9 cellular contexts compared by ENCODE assay signal in the genomic region with DNA sequence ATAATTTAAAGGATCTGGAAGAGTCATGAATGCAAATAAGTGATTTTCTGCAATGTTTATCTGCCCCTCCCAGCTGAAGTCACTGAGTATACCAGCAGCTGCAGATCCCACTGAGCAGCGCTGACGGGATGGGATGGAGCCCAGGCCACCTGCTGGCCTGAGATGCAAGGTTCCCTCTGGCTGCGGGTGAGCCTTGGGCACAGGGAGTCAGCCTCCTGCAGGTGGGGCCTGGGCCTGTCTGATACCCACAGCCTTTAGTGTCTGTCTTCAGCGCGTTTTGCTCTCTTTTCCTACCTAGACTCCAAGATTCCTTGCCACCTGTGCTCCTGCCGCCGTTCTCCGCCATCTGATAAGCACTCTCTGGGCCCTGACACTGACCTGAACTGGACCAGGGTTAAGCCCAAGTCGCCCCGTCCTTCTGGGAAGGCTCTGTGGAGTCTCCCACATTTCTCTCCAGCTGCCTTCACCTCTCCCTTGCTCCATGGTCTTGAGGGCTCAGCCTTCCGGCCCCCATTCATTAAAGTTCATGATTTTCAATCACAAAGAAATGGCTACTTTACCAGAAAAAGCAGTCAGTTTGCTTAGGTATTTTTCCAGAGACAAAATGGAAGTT.
DNase-seq lines count a peak whose midpoint lies in the region; ATAC-seq and TF ChIP-seq lines count a peak whose summit lies in the region.
"Had no signal": no experiment of that assay in that cellular context is flagged by ENCODE, and none has a peak within 500 bp of the region (broad histone marks: within the 10 kb centered on the region; RNA-seq: fewer than 3 reads in every experiment).

No MANE protein-coding gene starts in this region.

- TF ChIP-seq CTCF in VCaP (conservative IDR thresholded peaks at IDR 0.05): peak; percentile 49

- ATAC-seq in HG03097 (IDR thresholded peaks at IDR 0.05; ENCODE audit: low FRiP score, unreplicated experiment): no peak
- no peak for ATAC-seq in HG03039 (IDR thresholded peaks at IDR 0.05; ENCODE audit: unreplicated experiment)
- ATAC-seq in GM19035 (IDR thresholded peaks at IDR 0.05; ENCODE audit: unreplicated experiment): no peak

- peak; percentile 36 for DNase-seq in AG20443 (ENCODE audit: low spot score)
- DNase-seq in HuH-7.5 (ENCODE audit: low spot score): peak; percentile 5
- DNase-seq in left kidney (ENCODE audit: low read depth, low spot score): peak; percentile 86
- DNase-seq in NCI-H1436 (lab: John Stamatoyannopoulos, UW): no peak
- DNase-seq: immature natural killer cell had no signal

- H3K27ac ChIP-seq in VCaP: peak overlapping the region; percentile 67
